8 cellular contexts compared by ENCODE assay signal in the genomic region with DNA sequence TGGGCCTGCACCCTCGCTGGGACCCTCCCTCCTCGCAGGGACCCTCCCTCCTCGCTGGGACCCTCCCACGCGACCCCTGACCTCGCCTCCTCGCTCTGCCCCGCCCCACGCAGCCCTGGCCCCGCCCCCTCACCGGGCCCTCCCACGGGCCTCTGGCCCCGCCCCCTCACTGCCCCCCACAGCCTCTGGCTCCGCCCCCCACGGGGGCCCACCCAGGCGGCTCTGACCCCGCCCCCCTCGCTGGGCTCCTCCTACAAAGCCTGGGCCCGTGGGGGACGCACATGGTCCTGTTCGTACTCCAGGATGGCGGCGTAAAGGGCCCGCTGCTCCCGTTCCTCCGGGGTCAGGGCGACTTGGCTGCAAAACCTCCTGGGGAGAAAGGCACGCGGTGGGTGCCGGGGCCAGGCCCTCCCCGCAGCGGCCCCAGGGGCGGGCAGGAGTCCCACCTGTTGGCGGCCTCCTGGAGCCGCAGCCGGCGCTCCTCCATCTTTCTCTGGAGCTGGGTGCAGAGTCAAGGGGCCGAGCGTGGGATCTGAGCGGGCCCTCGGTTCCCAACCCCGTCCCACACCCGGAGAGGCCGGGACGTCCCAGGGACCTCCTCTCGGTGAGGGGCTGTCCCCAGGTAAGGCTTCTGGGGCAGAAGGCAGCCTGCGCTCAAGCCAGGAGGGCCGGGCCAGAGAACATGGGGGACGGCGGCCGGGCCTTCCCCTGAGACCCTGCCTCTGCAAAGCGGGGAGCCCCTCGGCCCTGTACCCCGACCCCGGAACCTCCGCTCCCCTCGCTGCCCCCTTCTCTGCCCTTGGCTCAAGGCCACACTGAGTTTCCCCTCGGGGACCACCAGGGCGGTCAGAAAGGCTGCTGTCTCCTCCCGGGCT. TPM values are rescaled to one million over a fixed set of nuclear protein-coding genes. Genes with fewer than 3 reads are reported as not detected.
DNase-seq lines count a peak whose midpoint lies in the region; ATAC-seq and TF ChIP-seq lines count a peak whose summit lies in the region.

No MANE protein-coding gene starts in this region.

- ATAC-seq in HG03439 (IDR thresholded peaks at IDR 0.05; ENCODE audit: unreplicated experiment) (peak; percentile 54), GM21619 (IDR thresholded peaks at IDR 0.05; ENCODE audit: unreplicated experiment) (no peak)
- peak; percentile 71 for ATAC-seq in activated naive CD8-positive, alpha-beta T cell treated with anti-CD3 and anti-CD28 coated beads, Interleukin-2, amount 50 U/mL, for 24 hours

- H3K4me3 Mint-ChIP-seq in activated naive CD8-positive, alpha-beta T cell treated with anti-CD3 and anti-CD28 coated beads, Interleukin-2, amount 50 U/mL, for 24 hours, result peak overlapping the region; percentile 81
- H3K4me3 Mint-ChIP-seq in chondrocyte (ENCODE audit: unreplicated experiment), result no peak overlapping the region

- H3K9ac ChIP-seq in ES-I3 (ENCODE audit: low read depth, low read length), result peak overlapping the region; percentile 79

- no peaks in the 10 kb centered on the region for H3K9me3 ChIP-seq in ES-I3 (ENCODE audit: control insufficient read depth, insufficient read depth, low read length)

- peaks cover 15% of the 10 kb centered on the region for H3K36me3 Mint-ChIP-seq in activated naive CD8-positive, alpha-beta T cell treated with anti-CD3 and anti-CD28 coated beads, Interleukin-2, amount 50 U/mL, for 24 hours (ENCODE audit: low read depth)
- peaks cover 4% of the 10 kb centered on the region for H3K36me3 Mint-ChIP-seq in chondrocyte (ENCODE audit: low read depth)

- H3K27me3 Mint-ChIP-seq in activated naive CD8-positive, alpha-beta T cell treated with anti-CD3 and anti-CD28 coated beads, Interleukin-2, amount 50 U/mL, for 24 hours, result no peaks in the 10 kb centered on the region
- H3K27me3 Mint-ChIP-seq in chondrocyte (ENCODE audit: low read depth), result no peaks in the 10 kb centered on the region

- H3K9me3 Mint-ChIP-seq in activated naive CD8-positive, alpha-beta T cell treated with anti-CD3 and anti-CD28 coated beads, Interleukin-2, amount 50 U/mL, for 24 hours, result no peaks in the 10 kb centered on the region
- no peaks in the 10 kb centered on the region for H3K9me3 Mint-ChIP-seq in chondrocyte (ENCODE audit: low read depth)

- peaks cover 14% of the 10 kb centered on the region for H3K4me1 Mint-ChIP-seq in activated naive CD8-positive, alpha-beta T cell treated with anti-CD3 and anti-CD28 coated beads, Interleukin-2, amount 50 U/mL, for 24 hours
- no peaks in the 10 kb centered on the region for H3K4me1 Mint-ChIP-seq in chondrocyte (ENCODE audit: low read depth)

- H3K36me3 ChIP-seq in ES-I3 (ENCODE audit: insufficient read depth, low read length), result no peaks in the 10 kb centered on the region

- peak overlapping the region; percentile 69 for H3K27ac Mint-ChIP-seq in activated naive CD8-positive, alpha-beta T cell treated with anti-CD3 and anti-CD28 coated beads, Interleukin-2, amount 50 U/mL, for 24 hours
- H3K27ac Mint-ChIP-seq in chondrocyte (ENCODE audit: unreplicated experiment), result no peak overlapping the region

- H3K4me1 ChIP-seq in ES-I3 (ENCODE audit: insufficient read depth, low read length), result peaks cover 14% of the 10 kb centered on the region

- TF ChIP-seq CTCF in chondrocyte (IDR thresholded peaks at IDR 0.05), result no peak

- DNase-seq in T follicular helper cell (ENCODE audit: low read depth) (peak; percentile 57), iPS-NIHi7 (ENCODE audit: extremely low spot score) (peak; percentile 90), chondrocyte (ENCODE audit: low spot score) (no peak)
- peak; percentile 92 for DNase-seq in activated naive CD8-positive, alpha-beta T cell treated with anti-CD3 and anti-CD28 coated beads, Interleukin-2, amount 50 U/mL, for 24 hours
- peak; percentile 62 to 74 (median 73) for DNase-seq in stimulated activated CD4-positive, alpha-beta T cell treated with anti-CD3 and anti-CD28 coated beads, TNF-alpha, amount 100 ng/mL, for 24 hours (ENCODE audit: low read depth in 3 of 3)

RNA-seq across cellular contexts. Expression of a gene that starts 8.9 kb away (rescaled TPM):
- total RNA-seq in chondrocyte, result 20.3 to 26.6 TPM (median 20.4 TPM) in 3 replicates

RNA-seq across cellular contexts. Expression of a gene that starts 9.5 kb away (rescaled TPM):
- total RNA-seq in chondrocyte, result 16.2 to 23.0 TPM (median 17.4 TPM) in 3 replicates

RNA-seq across cellular contexts. Expression of a gene that starts 10.3 kb away (rescaled TPM):
- total RNA-seq in chondrocyte, result 7.0 to 10.3 TPM (median 9.3 TPM) in 3 replicates

RNA-seq across cellular contexts. Expression of a gene that starts 25.3 kb away (rescaled TPM):
- 43.7 to 63.0 TPM (median 45.8 TPM) in 3 replicates for total RNA-seq in chondrocyte

RNA-seq across cellular contexts. Expression of a gene that starts 54.2 kb away (rescaled TPM):
- total RNA-seq in chondrocyte, result 8.8 to 12.6 TPM (median 10.3 TPM) in 3 replicates
